ENCODE assay signal across 8 cellular contexts in the genomic region with DNA sequence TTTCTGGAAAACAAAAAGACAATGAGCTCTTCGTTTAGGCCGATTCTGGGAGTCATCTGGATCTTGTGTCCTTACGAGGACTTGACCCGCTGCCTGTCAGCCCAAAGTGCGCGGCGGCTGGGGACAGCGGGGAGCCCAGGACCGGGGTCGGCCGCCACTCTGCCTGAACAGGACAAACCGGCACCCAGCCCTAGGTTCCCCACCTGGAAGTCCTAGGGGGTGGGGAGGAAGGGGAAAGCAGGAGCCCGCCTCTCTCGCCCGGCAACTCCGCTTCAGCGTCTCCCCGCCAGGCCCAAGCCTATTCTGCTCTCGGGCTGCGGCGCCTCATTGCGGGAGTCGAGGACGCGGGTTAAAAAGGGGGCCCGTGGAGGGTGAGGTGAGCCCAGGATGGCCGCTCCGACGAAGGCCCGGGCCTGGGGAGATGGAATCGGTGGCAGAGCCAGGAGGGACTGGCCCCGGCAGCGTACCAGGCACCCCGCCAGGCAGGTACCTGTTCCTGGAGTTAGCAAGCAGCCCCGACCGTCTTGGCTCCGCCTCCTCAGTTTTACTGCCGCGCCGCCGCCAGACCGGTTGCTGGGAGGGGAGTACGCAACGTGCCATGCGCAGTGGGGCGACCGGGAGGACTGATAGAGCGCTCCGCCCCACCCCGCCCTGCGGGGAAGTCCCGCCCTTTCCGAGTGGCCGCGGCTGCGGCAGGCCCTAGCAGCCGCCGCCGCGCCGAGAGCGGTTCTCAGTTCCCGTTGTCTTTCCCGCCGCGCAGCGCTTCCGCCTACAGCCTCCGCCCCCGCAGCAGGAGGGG. TPM values are rescaled to one million over a fixed set of nuclear protein-coding genes. Genes with fewer than 3 reads are reported as not detected.
DNase-seq lines count a peak whose midpoint lies in the region; ATAC-seq, FAIRE-seq and TF ChIP-seq lines count a peak whose summit lies in the region.

Gene STRADA, minus strand, starts transcription at position 549 of the 799 bp plus-strand sequence. CDS start 13,430 bp downstream, outside the sequence.

- under 1% methylated on average over 70 of the region's 70 CpGs for WGBS in HUES64

- BruUV-seq in Calu3 (replicated peaks; lab: Mats Ljungman, UMichigan) (no TSS peak), endothelial cell of umbilical vein (replicated peaks; lab: Mats Ljungman, UMichigan) (no TSS peak)

- peak; percentile 88 for TF ChIP-seq POLR2A in endothelial cell of umbilical vein (IDR thresholded peaks at IDR 0.05; ENCODE audit: low read depth, low read length)

- dilution Hi-C loops in endothelial cell of umbilical vein (cut with MboI; ENCODE audit: extremely low pct_ligation_motif_present, low sequenced_read_pairs): no loop called here

- 0 out of 2 replicates have a peak, but pooled peaks cover 4% of the 10 kb centered on the region for H3K4me1 ChIP-seq in HUES64 (ENCODE audit: insufficient read depth, low read length)
- peaks cover 40% of the 10 kb centered on the region for H3K4me1 ChIP-seq in OCI-LY1 (ENCODE audit: insufficient read depth, low read length, severe bottlenecking)
- H3K4me1 ChIP-seq in endothelial cell of umbilical vein (ENCODE audit: control insufficient read depth, extremely low read depth, insufficient read depth, low read length): peaks cover 12% of the 10 kb centered on the region

- peaks cover 7% of the 10 kb centered on the region; the same call in 1 of the 2 replicates for H3F3A ChIP-seq in OCI-LY1 (ENCODE audit: insufficient read depth, low read length)

- POLR2A ChIA-PET in endothelial cell of umbilical vein (lab: Charles Lee): interaction anchor here (0.6 kb wide), 1 partner anchor 28 kb away, joined by 4 read pairs; no protein-coding TSS in a partner anchor

- no peak within 1 kb of the TSS for H2AFZ ChIP-seq in OCI-LY1 (ENCODE audit: low read length)
- peak within 1 kb of the TSS; percentile 90 for H2AFZ ChIP-seq in endothelial cell of umbilical vein (ENCODE audit: low read depth, low read length)

- H3K4me3 Mint-ChIP-seq in Calu3 (ENCODE audit: low read depth, unreplicated experiment): peak within 1 kb of the TSS; percentile 84

- H3K27ac ChIP-seq in HUES64 (ENCODE audit: low read depth, low read length) (peak within 1 kb of the TSS; percentile 99), OCI-LY1 (ENCODE audit: low read depth, low read length, poor library complexity, severe bottlenecking) (peak within 1 kb of the TSS; percentile 95), endothelial cell of umbilical vein (ENCODE audit: insufficient read depth, low read depth, low read length) (peak within 1 kb of the TSS; percentile 80)

- TF ChIP-seq CTCF in Calu3 (IDR thresholded peaks at IDR 0.05; ENCODE audit: unreplicated experiment) (no peak), OCI-LY1 (IDR thresholded peaks at IDR 0.05; ENCODE audit: low read length) (no peak), endothelial cell of umbilical vein (IDR thresholded peaks at IDR 0.05; ENCODE audit: extremely low read depth in 1 of 2, insufficient read depth in 1 of 2, low read depth in 1 of 2, low read length in 2 of 2) (no peak)

- H3K27me3 Mint-ChIP-seq in Calu3 (ENCODE audit: unreplicated experiment): no peaks in the 10 kb centered on the region

- intact Hi-C loops in Calu3 (cut with micrococcal nuclease; ENCODE audit: unreplicated experiment): loop anchor here (10.0 kb wide), 1 partner anchor 117 kb away; the partner anchor contains the start of gene MAP3K3
- intact Hi-C loops in endothelial cell of umbilical vein (cut with micrococcal nuclease): loop anchor here (1.0 to 5.0 kb wide), 3 partner anchors 32 to 119 kb away; partner anchors contain the start of genes CCDC47, LIMD2 and MAP3K3

- CTCF ChIA-PET in Calu3 (lab: Charles Lee): interaction anchor here (1.1 kb wide), 1 partner anchor 32 kb away, joined by 5 read pairs; the partner anchor contains the start of genes CCDC47 and DDX42
- CTCF ChIA-PET in endothelial cell of umbilical vein (lab: Charles Lee): interaction anchor here (0.9 to 1.3 kb wide), 5 partner anchors 9 to 316 kb away, joined by 3 to 4 read pairs (median 3); no protein-coding TSS in a partner anchor

- peak; percentile 97 for FAIRE-seq in endothelial cell of umbilical vein (lab: Jason Lieb, UNC)

- peak; percentile 86 for ATAC-seq in GM21447 (IDR thresholded peaks at IDR 0.05; ENCODE audit: unreplicated experiment)

- H3K9me3 Mint-ChIP-seq in Calu3 (ENCODE audit: low read depth, unreplicated experiment): no peaks in the 10 kb centered on the region

- peaks cover 15% of the 10 kb centered on the region for H3K36me3 ChIP-seq in HUES64 (ENCODE audit: insufficient read depth, low read length)
- H3K36me3 ChIP-seq in OCI-LY1 (ENCODE audit: insufficient read depth, low read length): peaks cover 10% of the 10 kb centered on the region; the same call in 1 of the 2 replicates
- H3K36me3 ChIP-seq in endothelial cell of umbilical vein (ENCODE audit: control insufficient read depth in 2 of 2, extremely low read depth in 1 of 2, insufficient read depth in 2 of 2, low read length in 2 of 2): peaks cover 3 to 10% of the 10 kb centered on the region in 2 experiments

- H3K79me2 ChIP-seq in OCI-LY1 (ENCODE audit: insufficient read depth, low read length) (peaks cover 11% of the 10 kb centered on the region; the same call in 1 of the 2 replicates), endothelial cell of umbilical vein (ENCODE audit: control insufficient read depth, insufficient read depth, low read length) (peaks cover 19% of the 10 kb centered on the region)

- DNase-seq in Calu3 (peak; percentile 97), endothelial cell of umbilical vein (ENCODE audit: low read depth, low spot score) (peak; percentile 99), middle frontal gyrus (ENCODE audit: extremely low spot score, low spot score) (peak; percentile 92)
- peak; percentile 99 for DNase-seq in activated CD8-positive, alpha-beta memory T cell treated with anti-CD3 and anti-CD28 coated beads, Interleukin-2, amount 50 U/mL, for 48 hours
- DNase-seq in stimulated activated CD8-positive, alpha-beta memory T cell treated with anti-CD3 and anti-CD28 coated beads, Interleukin-2, amount 100 ng/mL, for 48 hours (ENCODE audit: low read depth in 2 of 2): peak; percentile 99

- H3K4me2 ChIP-seq in OCI-LY1 (ENCODE audit: low read length) (peak within 1 kb of the TSS; percentile 83), endothelial cell of umbilical vein (ENCODE audit: insufficient read depth, low read length) (peak within 1 kb of the TSS; percentile 99)

- H3K27me3 ChIP-seq in HUES64 (ENCODE audit: insufficient read depth, low read length): no peaks in the 10 kb centered on the region
- H3K27me3 ChIP-seq in OCI-LY1 (ENCODE audit: insufficient read depth, low read length): no peaks in the 10 kb centered on the region
- H3K27me3 ChIP-seq in endothelial cell of umbilical vein (ENCODE audit: control insufficient read depth in 2 of 2, insufficient read depth in 2 of 2, low read length in 2 of 2): no peaks in the 10 kb centered on the region

- no peaks in the 10 kb centered on the region for H3K9me3 ChIP-seq in HUES64 (ENCODE audit: insufficient read depth, low read depth, low read length)
- H3K9me3 ChIP-seq in OCI-LY1 (ENCODE audit: low read length): no peaks in the 10 kb centered on the region
- H3K9me3 ChIP-seq in endothelial cell of umbilical vein (replicated peaks; ENCODE audit: control insufficient read depth, insufficient read depth, low read length): no peaks in the 10 kb centered on the region

- H3K4me3 ChIP-seq in HUES64 (ENCODE audit: low read length) (peak within 1 kb of the TSS; percentile 89), OCI-LY1 (ENCODE audit: low read depth, low read length, poor library complexity, severe bottlenecking) (peak within 1 kb of the TSS; percentile 81), endothelial cell of umbilical vein (replicated peaks in 1 of 3; ENCODE audit: insufficient read depth in 1 of 3, low read depth in 1 of 3, low read length in 3 of 3) (peak within 1 kb of the TSS; percentile 72 to 98 (median 93))

- H3K36me3 Mint-ChIP-seq in Calu3 (ENCODE audit: insufficient read depth, unreplicated experiment): peaks cover 21% of the 10 kb centered on the region

- no peaks in the 10 kb centered on the region for H3K9me2 ChIP-seq in OCI-LY1 (ENCODE audit: low read depth, low read length)

- H3K9ac ChIP-seq in HUES64 (ENCODE audit: low read depth, low read length): peak within 1 kb of the TSS; percentile 91
- H3K9ac ChIP-seq in OCI-LY1 (ENCODE audit: low read length): peak within 1 kb of the TSS; percentile 93
- H3K9ac ChIP-seq in endothelial cell of umbilical vein (replicated peaks; ENCODE audit: extremely low read depth, insufficient read depth, low read length): peak within 1 kb of the TSS; percentile 95

- H4K20me1 ChIP-seq in OCI-LY1 (ENCODE audit: insufficient read depth, low read length) (no peaks in the 10 kb centered on the region), endothelial cell of umbilical vein (replicated peaks; ENCODE audit: control insufficient read depth, extremely low read depth, insufficient read depth, low read length) (no peaks in the 10 kb centered on the region)

- peak within 1 kb of the TSS; percentile 74 for H3K27ac Mint-ChIP-seq in Calu3 (ENCODE audit: unreplicated experiment)

- no peaks in the 10 kb centered on the region for H3K4me1 Mint-ChIP-seq in Calu3 (ENCODE audit: low read depth, unreplicated experiment)

- H3K9me1 ChIP-seq in endothelial cell of umbilical vein (replicated peaks; ENCODE audit: control insufficient read depth, extremely low read depth, insufficient read depth, low read length): no peaks in the 10 kb centered on the region

TF ChIP-seq in endothelial cell of umbilical vein, 7 proteins besides CTCF, POLR2A, EP300 and RAD21 (continues in another document):
- no peak for TF ChIP-seq FOS (IDR thresholded peaks at IDR 0.05; ENCODE audit: borderline replicate concordance, insufficient read depth, low read length)
- no peak for TF ChIP-seq GATA2 (IDR thresholded peaks at IDR 0.05; ENCODE audit: insufficient read depth, insufficient read length, low read depth, low read length)
- TF ChIP-seq EZH2 (IDR thresholded peaks at IDR 0.05; ENCODE audit: borderline replicate concordance, low read depth, low read length, severe bottlenecking): no peak
- no peak for TF ChIP-seq JUN (IDR thresholded peaks at IDR 0.05; ENCODE audit: borderline replicate concordance, insufficient read depth, insufficient read length, low read depth)

RNA-seq across cellular contexts. Expression of gene STRADA, which starts in this region (rescaled TPM):
- total RNA-seq in Calu3 (2022) (18.1 and 18.2 TPM in 2 replicates), endothelial cell of umbilical vein (47.0 and 49.6 TPM in 2 replicates)
- 25.2 TPM for polyA plus RNA-seq in HUES64 (2013, experiment 1 of 2)
- polyA plus RNA-seq in HUES64 (2013, experiment 2 of 2): 29.5 TPM
- polyA plus RNA-seq in endothelial cell of umbilical vein: 53.6 and 55.1 TPM in 2 replicates
- 29.3 and 30.7 TPM in 2 replicates for polyA plus RNA-seq in endothelial cell of umbilical vein (2011; cell fraction: cytosol; rRNA removed)
- 103 and 107 TPM in 2 replicates for polyA plus RNA-seq in endothelial cell of umbilical vein (2011; cell fraction: nucleus; rRNA removed)
- polyA plus RNA-seq in endothelial cell of umbilical vein (2012): 37.1 and 46.6 TPM in 2 replicates
- 39.6 and 51.0 TPM in 2 replicates for polyA minus RNA-seq in endothelial cell of umbilical vein
- 6.7 TPM for polyA minus RNA-seq in endothelial cell of umbilical vein (2011; cell fraction: cytosol; rRNA and poly(A)+ RNA removed)
- 37.4 and 55.2 TPM in 2 replicates for polyA minus RNA-seq in endothelial cell of umbilical vein (2011; cell fraction: nucleus; rRNA and poly(A)+ RNA removed)

Comparison
In these comparisons a context has a peak if more than half of its experiments do, and no peak if none do; other contexts are left out.
1. Peak in every context shown above with its lines: DNase-seq, ATAC-seq, H3K4me3 ChIP-seq and H3K27ac ChIP-seq.